Comparison of ENCODE assay signal across 1 cellular context in genomic region chr1:145871994-145872411, GRCh38.
TF ChIP-seq lines count a peak whose summit lies in the region.

No MANE protein-coding gene starts in this region.

TF ChIP-seq in GM23338, 12 proteins besides CTCF, POLR2A, EP300 and RAD21 (continued from another document):
- TF ChIP-seq ZNF462 (CRISPR knock-in tag; IDR thresholded peaks at IDR 0.05) (no peak), POLR2AphosphoS5 (IDR thresholded peaks at IDR 0.05; ENCODE audit: low read depth) (no peak), NANOG (IDR thresholded peaks at IDR 0.05; ENCODE audit: borderline replicate concordance) (no peak), EZH2 (IDR thresholded peaks at IDR 0.05; ENCODE audit: low read depth, unreplicated experiment) (no peak), EZH2phosphoT487 (IDR thresholded peaks at IDR 0.05; ENCODE audit: unreplicated experiment) (no peak), CREB1 (CRISPR knock-in tag; IDR thresholded peaks at IDR 0.05; ENCODE audit: low read depth) (no peak), ZNF114 (CRISPR knock-in tag; IDR thresholded peaks at IDR 0.05) (no peak), REST (IDR thresholded peaks at IDR 0.05; ENCODE audit: unreplicated experiment) (no peak), JUNB (IDR thresholded peaks at IDR 0.05; ENCODE audit: unreplicated experiment) (no peak), STAT1 (IDR thresholded peaks at IDR 0.05; ENCODE audit: unreplicated experiment) (no peak), ZNF331 (CRISPR knock-in tag; IDR thresholded peaks at IDR 0.05; ENCODE audit: low read depth) (no peak)
